In the genomic region with DNA sequence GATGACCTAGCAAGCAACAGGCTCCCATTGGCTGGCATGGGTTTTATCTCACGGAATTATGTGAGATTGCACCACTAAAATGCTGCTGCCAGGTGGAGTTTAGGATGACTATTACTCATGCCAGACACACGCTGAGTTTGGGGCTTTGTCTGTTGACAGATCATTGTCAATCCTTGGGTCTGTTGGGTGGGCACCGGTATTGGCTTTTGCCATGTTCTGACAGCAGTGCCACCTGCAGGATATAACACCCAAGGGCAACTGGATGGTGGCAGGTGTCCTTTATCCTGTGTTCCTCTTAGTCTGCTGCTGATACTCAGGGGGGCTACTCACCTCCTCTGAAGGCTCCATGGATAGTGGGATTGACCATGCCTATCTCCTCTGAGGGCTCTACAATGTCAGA, we compare ENCODE assay signal across 18 cellular contexts.
DNase-seq lines count a peak whose midpoint lies in the region; ATAC-seq and TF ChIP-seq lines count a peak whose summit lies in the region.
"Had no signal": no experiment of that assay in that cellular context is flagged by ENCODE, and none has a peak within 500 bp of the region (broad histone marks: within the 10 kb centered on the region; RNA-seq: fewer than 3 reads in every experiment).

No MANE protein-coding gene starts in this region.

- H3K4me1 Mint-ChIP-seq in stimulated activated naive CD8-positive, alpha-beta T cell treated with anti-CD3 and anti-CD28 coated beads, Interleukin-15, amount 100 ng/mL, for 72 hours, result no peaks in the 10 kb centered on the region

- peak; percentile 26 for DNase-seq in ELR (ENCODE audit: low read depth)
- DNase-seq in HPDE6-E6E7 (ENCODE audit: extremely low spot score), result peak; percentile 37
- no peak for DNase-seq in RWPE2 (ENCODE audit: low spot score)
- peak; percentile 12 for DNase-seq in kidney tubule cell (ENCODE audit: low spot score)
- no peak for DNase-seq in NK-92 (lab: John Stamatoyannopoulos, UW; ENCODE audit: unreplicated experiment)
- no peak for DNase-seq in stimulated activated naive CD8-positive, alpha-beta T cell treated with anti-CD3 and anti-CD28 coated beads, Interleukin-15, amount 100 ng/mL, for 72 hours
- DNase-seq: activated CD8-positive, alpha-beta T cell treated with anti-CD3 and anti-CD28 coated beads for 36 hours; aorta; CD4-positive, alpha-beta T cell; dermis blood vessel endothelial cell; NCI-H510A treated with DMSO at 0.1 percent for 48 hours; right lobe of liver; stimulated activated CD4-positive, alpha-beta T cell treated with anti-CD3 and anti-CD28 coated beads, Interleukin-2, amount 100 ng/mL, for 48 hours had no signal

- no peak overlapping the region for H3K27ac ChIP-seq in RWPE2 (ENCODE audit: poor library complexity, severe bottlenecking)
- H3K27ac ChIP-seq: neural progenitor cell, right lobe of liver had no signal

- no peak overlapping the region for H3K4me3 ChIP-seq in RWPE2 (ENCODE audit: severe bottlenecking)
- H3K4me3 ChIP-seq: neural progenitor cell, right lobe of liver had no signal

- H3K4me1 ChIP-seq in RWPE2 (ENCODE audit: insufficient read depth, poor library complexity, severe bottlenecking), result no peaks in the 10 kb centered on the region
- H3K4me1 ChIP-seq: right lobe of liver had no signal

- no peak for ATAC-seq in RWPE2 (ENCODE audit: low read depth)
- ATAC-seq in stimulated activated naive CD8-positive, alpha-beta T cell treated with anti-CD3 and anti-CD28 coated beads, Interleukin-15, amount 100 ng/mL, for 72 hours, result no peak
- no peak for ATAC-seq in HG02970 (IDR thresholded peaks at IDR 0.05; ENCODE audit: low FRiP score, unreplicated experiment)
- ATAC-seq: activated CD8-positive, alpha-beta T cell treated with anti-CD3 and anti-CD28 coated beads for 36 hours; HCT116; Right ventricle myocardium inferior had no signal

- no peaks in the 10 kb centered on the region for H3K9me3 ChIP-seq in RWPE2 (ENCODE audit: severe bottlenecking)
- H3K9me3 ChIP-seq: right lobe of liver had no signal

- no peak overlapping the region for H3K27ac Mint-ChIP-seq in stimulated activated naive CD8-positive, alpha-beta T cell treated with anti-CD3 and anti-CD28 coated beads, Interleukin-15, amount 100 ng/mL, for 72 hours
- H3K27ac Mint-ChIP-seq: activated CD8-positive, alpha-beta T cell treated with anti-CD3 and anti-CD28 coated beads for 36 hours; activated T-helper 2 cell treated with anti-CD3 and anti-CD28 coated beads, Interferon-gamma antibody, Interleukin-2, Interleukin-4, amounts not matched to agents 10 μg/mL and 5 μg/mL and 100 μg/mL, durations not matched to agents 14 hours and 24 hours and 36 hours; CD4-positive, alpha-beta T cell; neural progenitor cell had no signal

- peak; percentile 28 for TF ChIP-seq CTCF in RWPE2 (IDR thresholded peaks at IDR 0.05; ENCODE audit: poor library complexity, severe bottlenecking)

- H3K4me3 Mint-ChIP-seq in stimulated activated naive CD8-positive, alpha-beta T cell treated with anti-CD3 and anti-CD28 coated beads, Interleukin-15, amount 100 ng/mL, for 72 hours, result no peak overlapping the region
- H3K4me3 Mint-ChIP-seq: activated CD8-positive, alpha-beta T cell treated with anti-CD3 and anti-CD28 coated beads for 36 hours; CD4-positive, alpha-beta T cell; neural progenitor cell had no signal

- peaks cover 30% of the 10 kb centered on the region for H3K27me3 Mint-ChIP-seq in stimulated activated naive CD8-positive, alpha-beta T cell treated with anti-CD3 and anti-CD28 coated beads, Interleukin-15, amount 100 ng/mL, for 72 hours

- peaks cover 0 to 7% of the 10 kb centered on the region in 2 donors for H3K9me3 Mint-ChIP-seq in stimulated activated naive CD8-positive, alpha-beta T cell treated with anti-CD3 and anti-CD28 coated beads, Interleukin-15, amount 100 ng/mL, for 72 hours
- H3K9me3 Mint-ChIP-seq: activated CD8-positive, alpha-beta T cell treated with anti-CD3 and anti-CD28 coated beads for 36 hours; activated T-helper 2 cell treated with anti-CD3 and anti-CD28 coated beads, Interferon-gamma antibody, Interleukin-2, Interleukin-4, amounts not matched to agents 10 μg/mL and 5 μg/mL and 100 μg/mL, durations not matched to agents 14 hours and 24 hours and 36 hours; CD4-positive, alpha-beta T cell had no signal

- H3K36me3 ChIP-seq in RWPE2 (ENCODE audit: low read depth), result no peaks in the 10 kb centered on the region
- H3K36me3 ChIP-seq: neural progenitor cell, right lobe of liver had no signal

- no peaks in the 10 kb centered on the region for H3K27me3 ChIP-seq in RWPE2 (ENCODE audit: insufficient read depth, poor library complexity, severe bottlenecking)
- H3K27me3 ChIP-seq: neural progenitor cell, right lobe of liver had no signal

Comparison
In these comparisons a context has a peak if more than half of its experiments do, and no peak if none do; other contexts are left out.
1. DNase-seq: peak in ELR (single experiment), HPDE6-E6E7 (single experiment) and kidney tubule cell (single experiment); none in RWPE2 (single experiment), NK-92 (single experiment) and stimulated activated naive CD8-positive, alpha-beta T cell treated with anti-CD3 and anti-CD28 coated beads, Interleukin-15, amount 100 ng/mL, for 72 hours (0 of 2).